ENCODE assay signal across 25 cellular contexts in the genomic region with DNA sequence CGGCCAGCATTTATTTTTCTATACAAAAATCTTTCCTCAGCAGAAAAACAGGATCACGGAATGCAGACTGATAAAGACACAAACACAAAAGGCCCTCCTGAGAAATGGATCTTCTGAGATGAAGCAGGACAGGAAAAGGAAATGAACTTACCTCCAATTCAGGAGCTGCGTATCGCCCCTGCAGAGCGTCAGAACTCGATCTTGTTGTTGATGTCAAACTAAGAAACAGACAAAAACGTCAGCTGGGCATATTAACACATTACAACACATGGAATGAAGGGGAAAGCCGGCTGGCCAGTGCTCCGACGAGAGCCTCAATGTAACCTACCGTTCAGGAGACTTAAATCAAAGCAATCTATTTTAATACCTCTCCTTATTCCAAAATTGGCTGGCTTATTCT.
DNase-seq lines count a peak whose midpoint lies in the region; ATAC-seq and TF ChIP-seq lines count a peak whose summit lies in the region.
"Had no signal": no experiment of that assay in that cellular context is flagged by ENCODE, and none has a peak within 500 bp of the region (broad histone marks: within the 10 kb centered on the region; RNA-seq: fewer than 3 reads in every experiment).

No MANE protein-coding gene starts in this region.

- CTCF ChIA-PET in WTC11 (lab: Charles Lee), result no interaction called here

- H3K27ac ChIP-seq in right atrium auricular region (no peak overlapping the region), heart left ventricle (no peak overlapping the region), angular gyrus (ENCODE audit: low read depth, low read length) (peak overlapping the region; percentile 12)
- H3K27ac ChIP-seq: ascending aorta, foreskin keratinocyte, PC-9, prostate gland, testis had no signal

- H3K27me3 Mint-ChIP-seq in WTC11 (ENCODE audit: low read depth) (no peaks in the 10 kb centered on the region), type B pancreatic cell (no peaks in the 10 kb centered on the region)

- H3K9me3 Mint-ChIP-seq in WTC11 (no peaks in the 10 kb centered on the region), type B pancreatic cell (no peaks in the 10 kb centered on the region)
- H3K9me3 Mint-ChIP-seq: neural crest cell had no signal

- no peaks in the 10 kb centered on the region for H3K9me3 ChIP-seq in right atrium auricular region
- H3K9me3 ChIP-seq in heart left ventricle, result no peaks in the 10 kb centered on the region
- H3K9me3 ChIP-seq: ascending aorta, prostate gland, testis had no signal

- 72 to 78% (median 76%) methylated on average over 11 of the region's 11 CpGs for WGBS in heart left ventricle, 4 donors

- TF ChIP-seq CTCF in right atrium auricular region (IDR thresholded peaks at IDR 0.05) (no peak), heart left ventricle (IDR thresholded peaks at IDR 0.05) (no peak), WTC11 (IDR thresholded peaks at IDR 0.05) (no peak), type B pancreatic cell (conservative IDR thresholded peaks at IDR 0.05) (no peak)

- H3K4me3 ChIP-seq in right atrium auricular region, result no peak overlapping the region
- no peak overlapping the region for H3K4me3 ChIP-seq in heart left ventricle
- H3K4me3 ChIP-seq: ascending aorta, PC-9, prostate gland, testis had no signal

- ATAC-seq in heart left ventricle (no peak), WTC11 (no peak), HG02759 (IDR thresholded peaks at IDR 0.05; ENCODE audit: unreplicated experiment) (no peak), HG02798 (IDR thresholded peaks at IDR 0.05; ENCODE audit: poor library complexity, unreplicated experiment) (no peak)
- ATAC-seq: foreskin keratinocyte, HCT116 had no signal

- POLR2A ChIA-PET in WTC11 (lab: Charles Lee), result no interaction called here

- no peak for TF ChIP-seq POLR2A in heart left ventricle (IDR thresholded peaks at IDR 0.05)

- no peaks in the 10 kb centered on the region for H3K36me3 ChIP-seq in right atrium auricular region
- H3K36me3 ChIP-seq in heart left ventricle, result peaks cover 0 to 50% (median 31%) of the 10 kb centered on the region in 9 donors
- H3K36me3 ChIP-seq: prostate gland had no signal

- DNase-seq in right atrium auricular region (ENCODE audit: low spot score) (peak; percentile 1), heart left ventricle (no peak), WTC11 (ENCODE audit: low spot score) (no peak), type B pancreatic cell (ENCODE audit: extremely low spot score, unreplicated experiment) (peak; percentile 10)
- DNase-seq: activated CD4-positive, alpha-beta T cell treated with anti-CD3 and anti-CD28 coated beads, Interleukin-2, amount 50 U/mL, for 4 hours; COR-L47; DND-41; erythroblast; foreskin keratinocyte; IMR-90; islet precursor cell; NCI-H1092 treated with DMSO at 0.1 percent for 48 hours; NCI-H2029 treated with DMSO at 0.1 percent for 48 hours; NCI-H226; PC-9; SHP77; SW 1271; testis had no signal

- H3K36me3 Mint-ChIP-seq in WTC11 (peaks cover 66% of the 10 kb centered on the region), type B pancreatic cell (peaks cover 30% of the 10 kb centered on the region)

- H3K4me1 Mint-ChIP-seq in WTC11 (peaks cover 40% of the 10 kb centered on the region), type B pancreatic cell (ENCODE audit: unreplicated experiment) (peaks cover 1% of the 10 kb centered on the region)

- H3K27ac Mint-ChIP-seq in WTC11 (peak overlapping the region; percentile 32), type B pancreatic cell (no peak overlapping the region)

- peaks cover 0 to 15% of the 10 kb centered on the region in 2 donors for H3K4me1 ChIP-seq in right atrium auricular region
- H3K4me1 ChIP-seq in heart left ventricle, result peaks cover 0 to 24% (median 12%) of the 10 kb centered on the region in 12 donors
- H3K4me1 ChIP-seq: ascending aorta, foreskin keratinocyte had no signal

- intact Hi-C loops in heart left ventricle (cut with DNase I), result no loop called here

- H3K27me3 ChIP-seq in right atrium auricular region (no peaks in the 10 kb centered on the region), heart left ventricle (no peaks in the 10 kb centered on the region)
- H3K27me3 ChIP-seq: ascending aorta, foreskin keratinocyte, testis had no signal

- no peak overlapping the region for H3K4me3 Mint-ChIP-seq in WTC11
- H3K4me3 Mint-ChIP-seq in type B pancreatic cell, result no peak overlapping the region
- H3K4me3 Mint-ChIP-seq: neural crest cell had no signal

TF ChIP-seq in WTC11, 78 proteins besides CTCF, POLR2A, EP300 and RAD21:
- TF ChIP-seq NFE2L1 (CRISPR knock-in tag; IDR thresholded peaks at IDR 0.05) (no peak), NFYB (CRISPR knock-in tag; conservative IDR thresholded peaks at IDR 0.05; ENCODE audit: low read depth) (no peak), GTF2I (CRISPR knock-in tag; conservative IDR thresholded peaks at IDR 0.05) (no peak), NR2C2 (CRISPR knock-in tag; IDR thresholded peaks at IDR 0.05) (no peak), CREB1 (CRISPR knock-in tag; IDR thresholded peaks at IDR 0.05) (no peak), ZNF671 (CRISPR knock-in tag; IDR thresholded peaks at IDR 0.05) (no peak), ZNF138 (CRISPR knock-in tag; conservative IDR thresholded peaks at IDR 0.05) (no peak), SMAD4 (CRISPR knock-in tag; IDR thresholded peaks at IDR 0.05) (no peak)
- TF ChIP-seq, protein P1, sequence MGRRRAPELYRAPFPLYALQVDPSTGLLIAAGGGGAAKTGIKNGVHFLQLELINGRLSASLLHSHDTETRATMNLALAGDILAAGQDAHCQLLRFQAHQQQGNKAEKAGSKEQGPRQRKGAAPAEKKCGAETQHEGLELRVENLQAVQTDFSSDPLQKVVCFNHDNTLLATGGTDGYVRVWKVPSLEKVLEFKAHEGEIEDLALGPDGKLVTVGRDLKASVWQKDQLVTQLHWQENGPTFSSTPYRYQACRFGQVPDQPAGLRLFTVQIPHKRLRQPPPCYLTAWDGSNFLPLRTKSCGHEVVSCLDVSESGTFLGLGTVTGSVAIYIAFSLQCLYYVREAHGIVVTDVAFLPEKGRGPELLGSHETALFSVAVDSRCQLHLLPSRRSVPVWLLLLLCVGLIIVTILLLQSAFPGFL (CRISPR knock-in tag; IDR thresholded peaks at IDR 0.05; ENCODE audit: borderline replicate concordance), result no peak
- TF ChIP-seq, protein P2, sequence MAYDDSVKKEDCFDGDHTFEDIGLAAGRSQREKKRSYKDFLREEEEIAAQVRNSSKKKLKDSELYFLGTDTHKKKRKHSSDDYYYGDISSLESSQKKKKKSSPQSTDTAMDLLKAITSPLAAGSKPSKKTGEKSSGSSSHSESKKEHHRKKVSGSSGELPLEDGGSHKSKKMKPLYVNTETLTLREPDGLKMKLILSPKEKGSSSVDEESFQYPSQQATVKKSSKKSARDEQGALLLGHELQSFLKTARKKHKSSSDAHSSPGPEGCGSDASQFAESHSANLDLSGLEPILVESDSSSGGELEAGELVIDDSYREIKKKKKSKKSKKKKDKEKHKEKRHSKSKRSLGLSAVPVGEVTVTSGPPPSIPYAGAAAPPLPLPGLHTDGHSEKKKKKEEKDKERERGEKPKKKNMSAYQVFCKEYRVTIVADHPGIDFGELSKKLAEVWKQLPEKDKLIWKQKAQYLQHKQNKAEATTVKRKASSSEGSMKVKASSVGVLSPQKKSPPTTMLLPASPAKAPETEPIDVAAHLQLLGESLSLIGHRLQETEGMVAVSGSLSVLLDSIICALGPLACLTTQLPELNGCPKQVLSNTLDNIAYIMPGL (CRISPR knock-in tag; IDR thresholded peaks at IDR 0.05), result no peak

Comparison
In these comparisons a context has a peak if more than half of its experiments do, and no peak if none do; other contexts are left out.
1. DNase-seq: peak in right atrium auricular region (single experiment) and type B pancreatic cell (single experiment); none in heart left ventricle (0 of 5) and WTC11 (single experiment).